In the genomic region with DNA sequence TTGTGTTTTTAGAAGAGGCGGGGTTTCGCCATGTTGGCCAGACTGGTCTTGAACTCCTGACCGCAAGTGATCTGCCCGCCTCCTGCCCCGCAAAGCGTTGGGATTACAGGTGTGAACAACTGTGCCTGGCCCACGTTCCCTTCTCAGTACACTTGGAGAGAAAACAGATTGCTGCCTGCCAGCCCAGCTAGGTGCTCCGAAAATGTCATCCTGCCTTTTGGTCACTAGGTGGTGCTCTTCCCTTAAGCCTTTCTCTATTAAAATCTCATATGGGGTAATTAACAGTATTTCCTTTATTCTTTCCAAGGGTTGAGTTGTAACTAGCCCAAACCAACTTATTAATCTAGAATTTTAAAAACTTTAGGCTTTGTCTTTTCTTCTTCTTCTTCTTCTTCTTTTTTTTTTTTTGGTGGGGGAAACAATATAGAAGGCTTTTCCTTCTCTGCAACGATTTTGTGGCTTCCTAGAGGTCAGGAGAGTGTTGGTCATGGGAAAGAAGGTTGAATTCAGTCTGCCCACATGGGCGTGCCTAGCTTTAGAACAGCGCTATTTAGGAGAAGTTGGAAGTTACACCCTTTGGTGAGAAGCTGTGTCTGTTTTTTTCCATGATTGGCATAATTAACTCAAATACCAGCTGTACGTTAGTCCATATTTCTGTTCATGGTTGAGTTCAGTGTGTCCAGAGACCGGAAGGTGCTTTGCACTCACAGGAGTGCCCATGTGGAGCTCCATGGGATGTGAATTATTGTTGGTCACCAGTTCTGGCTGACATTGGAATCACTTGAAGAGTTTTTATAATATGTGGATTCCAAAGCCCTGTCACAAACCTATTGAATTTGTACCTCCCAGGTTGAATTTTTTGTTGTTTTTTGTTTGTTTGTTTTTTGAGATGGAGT, we compare ENCODE assay signal across 8 cellular contexts.
DNase-seq lines count a peak whose midpoint lies in the region; ATAC-seq, FAIRE-seq and TF ChIP-seq lines count a peak whose summit lies in the region.
"Not testable (repeated sequence)": the region's sequence is repeated elsewhere in the genome, so short reads cannot be mapped to it uniquely, and the experiment has no call there.

No MANE protein-coding gene starts in this region.

- not testable (repeated sequence) for H3K9ac ChIP-seq in GM12878 (ENCODE audit: control insufficient read depth, insufficient read depth, low read length); liver (ENCODE audit: low read depth in 1 of 2, low read length in 2 of 2); neural progenitor cell

- not testable (repeated sequence) for H3K4me1 Mint-ChIP-seq in CD14-positive monocyte, neural progenitor cell

- peak overlapping the region; percentile 70 to 92 (median 87) for H3K27ac Mint-ChIP-seq in CD14-positive monocyte
- H3K27ac Mint-ChIP-seq in neural progenitor cell, result not testable (repeated sequence)

- not testable (repeated sequence) for H3K27me3 ChIP-seq in GM12878 (replicated peaks in 1 of 2; ENCODE audit: control insufficient read depth in 2 of 2, insufficient read depth in 2 of 2, low read length in 1 of 2); foreskin keratinocyte; liver (ENCODE audit: control insufficient read depth in 4 of 4, insufficient read depth in 4 of 4, low read length in 3 of 4); neural progenitor cell; tibial artery

- peak; percentile 51 to 57 for ATAC-seq in activated CD4-positive, CD25-positive, alpha-beta regulatory T cell treated with anti-CD3 and anti-CD28 coated beads, Interleukin-2, amount 50 U/mL, for 24 hours
- ATAC-seq in GM12878 (peak; percentile 90), foreskin keratinocyte (peak; percentile 51)

- H3K4me2 ChIP-seq in GM12878 (ENCODE audit: control insufficient read depth, insufficient read depth); neural progenitor cell: not testable (repeated sequence)

- not testable (repeated sequence) for H3K79me2 ChIP-seq in GM12878 (ENCODE audit: control insufficient read depth, insufficient read depth, low read length); neural progenitor cell (ENCODE audit: low read depth)

- H3K4me1 ChIP-seq in GM12878 (ENCODE audit: control insufficient read depth, insufficient read depth, low read length); foreskin keratinocyte; liver (ENCODE audit: control insufficient read depth in 4 of 4, insufficient read depth in 4 of 4, low read length in 3 of 4); neural progenitor cell; tibial artery: not testable (repeated sequence)

- H3K9me3 ChIP-seq in GM12878 (replicated peaks; ENCODE audit: control insufficient read depth, insufficient read depth, low read length); liver (ENCODE audit: control insufficient read depth in 4 of 4, low read length in 3 of 4); neural progenitor cell (ENCODE audit: low read depth); tibial artery: not testable (repeated sequence)

- H2AFZ ChIP-seq in GM12878 (ENCODE audit: control insufficient read depth, low read depth, low read length); neural progenitor cell (replicated peaks): not testable (repeated sequence)

- not testable (repeated sequence) for BruUV-seq in GM12878 (replicated peaks; lab: Mats Ljungman, UMichigan)

- SMC1A ChIA-PET in GM12878 (lab: Charles Lee; ENCODE audit: uncharacterized antibody, unreplicated experiment), result not testable (repeated sequence)

- CTCF ChIA-PET in GM12878 (lab: Yijun Ruan, JAX), result interaction anchor here (0.6 kb wide), 1 partner anchor 834 kb away, joined by 3 read pairs; no protein-coding TSS in a partner anchor

- H3F3A ChIP-seq in neural progenitor cell (ENCODE audit: low read depth), result not testable (repeated sequence)

- in situ Hi-C loops in GM12878 (cut with MboI), result not testable (repeated sequence)

- H3K4me3 Mint-ChIP-seq in CD14-positive monocyte, neural progenitor cell: not testable (repeated sequence)

- not testable (repeated sequence) for H3K9me3 Mint-ChIP-seq in CD14-positive monocyte, neural progenitor cell

- 23% methylated on average over 10 of the region's 13 CpGs for WGBS in GM12878 (ENCODE audit: insufficient coverage, insufficient replicate concordance, low lambda C conversion rate, missing lambda C conversion rate)
- WGBS in liver, result 23% methylated on average over 11 of the region's 13 CpGs

- TF ChIP-seq POLR2A in GM12878 (IDR thresholded peaks at IDR 0.05; ENCODE audit: low read depth, low read length), result not testable (repeated sequence)

- FAIRE-seq in GM12878 (lab: Jason Lieb, UNC), result not testable (repeated sequence)

- H3K36me3 Mint-ChIP-seq in CD14-positive monocyte, result peaks cover 26 to 41% of the 10 kb centered on the region in 2 donors
- H3K36me3 Mint-ChIP-seq in neural progenitor cell, result not testable (repeated sequence)

- POLR2A ChIA-PET in GM12878 (lab: Charles Lee), result not testable (repeated sequence)

- intact Hi-C loops in CD14-positive monocyte (cut with micrococcal nuclease); GM12878 (cut with micrococcal nuclease; ENCODE audit: unreplicated experiment); tibial artery (cut with DNase I; ENCODE audit: low total_unique reads): not testable (repeated sequence)

- TF ChIP-seq RAD21 in GM12878 (IDR thresholded peaks at IDR 0.05; ENCODE audit: insufficient read depth, low read depth, low read length), result not testable (repeated sequence)
- TF ChIP-seq RAD21 in liver (IDR thresholded peaks at IDR 0.05), result peak; percentile 21 to 40

- RAD21 ChIA-PET in GM12878 (lab: Charles Lee; ENCODE audit: unreplicated experiment), result not testable (repeated sequence)

- not testable (repeated sequence) for H3K27ac ChIP-seq in GM12878 (ENCODE audit: control insufficient read depth, insufficient read depth); foreskin keratinocyte; liver (ENCODE audit: low read depth in 1 of 2, low read length in 2 of 2); neural progenitor cell; tibial artery

- not testable (repeated sequence) for TF ChIP-seq EP300 in GM12878 (IDR thresholded peaks at IDR 0.05; ENCODE audit: borderline replicate concordance in 1 of 2, control insufficient read depth in 1 of 2, low read depth in 2 of 2, low read length in 2 of 2)

- not testable (repeated sequence) for H3K36me3 ChIP-seq in GM12878 (ENCODE audit: control insufficient read depth in 2 of 2, insufficient read depth in 2 of 2, low read length in 1 of 2); liver (ENCODE audit: control insufficient read depth in 4 of 4, insufficient read depth in 3 of 4, low read depth in 1 of 4, low read length in 3 of 4); neural progenitor cell; tibial artery

- H3K4me3 ChIP-seq in GM12878; liver (ENCODE audit: low read depth in 1 of 3, low read length in 3 of 3); neural progenitor cell; tibial artery: not testable (repeated sequence)

- TF ChIP-seq CTCF in CD14-positive monocyte (IDR thresholded peaks at IDR 0.05), result peak; percentile 33
- peak; percentile 33; the same call in 1 of the 2 replicates for TF ChIP-seq CTCF in LNCAP (IDR thresholded peaks at IDR 0.05)
- TF ChIP-seq CTCF in GM12878 (IDR thresholded peaks at IDR 0.05 in 2 of 3, conservative IDR thresholded peaks at IDR 0.05 in 1 of 3; ENCODE audit: control insufficient read depth in 2 of 3, extremely low read depth in 1 of 3, insufficient read depth in 1 of 3, low read depth in 3 of 3, low read length in 3 of 3); liver (IDR thresholded peaks at IDR 0.05; ENCODE audit: low read depth, low read length, missing input control): not testable (repeated sequence)
- TF ChIP-seq CTCF in foreskin keratinocyte (conservative IDR thresholded peaks at IDR 0.05), result peak; percentile 48
- TF ChIP-seq CTCF in neural progenitor cell (IDR thresholded peaks at IDR 0.05), result peak; percentile 37
- TF ChIP-seq CTCF in tibial artery (IDR thresholded peaks at IDR 0.05), result peak; percentile 17 to 32

- DNase-seq in CD14-positive monocyte (ENCODE audit: low spot score); GM12878 (ENCODE audit: low read depth, low spot score); foreskin keratinocyte; neural progenitor cell (ENCODE audit: low spot score); tibial artery: not testable (repeated sequence)

- H4K20me1 ChIP-seq in GM12878 (ENCODE audit: control insufficient read depth, insufficient read depth); neural progenitor cell (ENCODE audit: low read depth): not testable (repeated sequence)

- H3K27me3 Mint-ChIP-seq in CD14-positive monocyte (ENCODE audit: low read depth in 3 of 3); neural progenitor cell (ENCODE audit: insufficient read depth, low read depth): not testable (repeated sequence)
